1 cellular context compared by ENCODE assay signal in the genomic region with DNA sequence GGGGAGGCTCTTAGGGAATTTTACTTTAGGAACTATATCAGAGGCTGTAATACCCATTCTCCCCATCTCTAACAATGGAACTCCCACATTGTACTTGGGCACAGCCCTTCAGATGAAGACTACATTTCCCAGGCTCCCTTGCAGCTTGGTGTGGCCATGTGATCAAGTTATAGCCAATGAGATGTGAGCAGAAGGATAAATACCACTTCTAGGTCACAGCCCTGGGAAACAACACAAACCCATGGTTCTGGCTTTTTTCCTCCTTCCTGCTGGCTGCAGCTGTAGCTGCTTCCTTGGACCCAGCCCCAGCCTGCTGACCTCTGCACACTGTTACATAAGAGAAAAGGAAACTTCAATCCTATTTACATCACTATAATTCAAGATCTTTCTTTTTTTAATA.
TF ChIP-seq lines count a peak whose summit lies in the region.

No MANE protein-coding gene starts in this region.

TF ChIP-seq in K562, 482 proteins besides CTCF, POLR2A, EP300 and RAD21 (continued from another document and continues in another):
- TF ChIP-seq, protein P1, sequence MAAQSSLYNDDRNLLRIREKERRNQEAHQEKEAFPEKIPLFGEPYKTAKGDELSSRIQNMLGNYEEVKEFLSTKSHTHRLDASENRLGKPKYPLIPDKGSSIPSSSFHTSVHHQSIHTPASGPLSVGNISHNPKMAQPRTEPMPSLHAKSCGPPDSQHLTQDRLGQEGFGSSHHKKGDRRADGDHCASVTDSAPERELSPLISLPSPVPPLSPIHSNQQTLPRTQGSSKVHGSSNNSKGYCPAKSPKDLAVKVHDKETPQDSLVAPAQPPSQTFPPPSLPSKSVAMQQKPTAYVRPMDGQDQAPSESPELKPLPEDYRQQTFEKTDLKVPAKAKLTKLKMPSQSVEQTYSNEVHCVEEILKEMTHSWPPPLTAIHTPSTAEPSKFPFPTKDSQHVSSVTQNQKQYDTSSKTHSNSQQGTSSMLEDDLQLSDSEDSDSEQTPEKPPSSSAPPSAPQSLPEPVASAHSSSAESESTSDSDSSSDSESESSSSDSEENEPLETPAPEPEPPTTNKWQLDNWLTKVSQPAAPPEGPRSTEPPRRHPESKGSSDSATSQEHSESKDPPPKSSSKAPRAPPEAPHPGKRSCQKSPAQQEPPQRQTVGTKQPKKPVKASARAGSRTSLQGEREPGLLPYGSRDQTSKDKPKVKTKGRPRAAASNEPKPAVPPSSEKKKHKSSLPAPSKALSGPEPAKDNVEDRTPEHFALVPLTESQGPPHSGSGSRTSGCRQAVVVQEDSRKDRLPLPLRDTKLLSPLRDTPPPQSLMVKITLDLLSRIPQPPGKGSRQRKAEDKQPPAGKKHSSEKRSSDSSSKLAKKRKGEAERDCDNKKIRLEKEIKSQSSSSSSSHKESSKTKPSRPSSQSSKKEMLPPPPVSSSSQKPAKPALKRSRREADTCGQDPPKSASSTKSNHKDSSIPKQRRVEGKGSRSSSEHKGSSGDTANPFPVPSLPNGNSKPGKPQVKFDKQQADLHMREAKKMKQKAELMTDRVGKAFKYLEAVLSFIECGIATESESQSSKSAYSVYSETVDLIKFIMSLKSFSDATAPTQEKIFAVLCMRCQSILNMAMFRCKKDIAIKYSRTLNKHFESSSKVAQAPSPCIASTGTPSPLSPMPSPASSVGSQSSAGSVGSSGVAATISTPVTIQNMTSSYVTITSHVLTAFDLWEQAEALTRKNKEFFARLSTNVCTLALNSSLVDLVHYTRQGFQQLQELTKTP (IDR thresholded peaks at IDR 0.05; ENCODE audit: low read depth in 1 of 2, partially characterized antibody in 2 of 2) = peak in 1 of 2 experiments; percentile 79
- no peak for TF ChIP-seq ZEB2 (IDR thresholded peaks at IDR 0.05)
- no peak for TF ChIP-seq NCOA1 (IDR thresholded peaks at IDR 0.05; ENCODE audit: low read depth)
- TF ChIP-seq ELF4 (CRISPR knock-in tag; IDR thresholded peaks at IDR 0.05) = no peak
- TF ChIP-seq POLR2AphosphoS5 (IDR thresholded peaks at IDR 0.05; ENCODE audit: control insufficient read depth, insufficient read depth, low read depth, low read length) = no peak
- 0 out of 2 replicates have a peak, but pooled peaks have one; percentile 35 for TF ChIP-seq FOXK1 (CRISPR knock-in tag; IDR thresholded peaks at IDR 0.05; ENCODE audit: borderline replicate concordance)
- no peak for TF ChIP-seq MEIS2 (IDR thresholded peaks at IDR 0.05; ENCODE audit: partially characterized antibody)
- no peak for TF ChIP-seq XRCC5 (IDR thresholded peaks at IDR 0.05; ENCODE audit: low read depth, low read length)
- no peak for TF ChIP-seq E2F8 (IDR thresholded peaks at IDR 0.05; ENCODE audit: low read depth, partially characterized antibody)
- TF ChIP-seq MYC (IDR thresholded peaks at IDR 0.05; ENCODE audit: low read depth, low read length) = 0 out of 2 replicates have a peak, but pooled peaks have one; percentile 23
- no peak for TF ChIP-seq MYC (CRISPR knock-in tag; IDR thresholded peaks at IDR 0.05; ENCODE audit: borderline replicate concordance, low read depth)
- no peak for TF ChIP-seq PHB (CRISPR knock-in tag; IDR thresholded peaks at IDR 0.05)
- TF ChIP-seq FOS (IDR thresholded peaks at IDR 0.05; ENCODE audit: extremely low read depth, insufficient read length) = peak; percentile 79
- TF ChIP-seq, protein P2, sequence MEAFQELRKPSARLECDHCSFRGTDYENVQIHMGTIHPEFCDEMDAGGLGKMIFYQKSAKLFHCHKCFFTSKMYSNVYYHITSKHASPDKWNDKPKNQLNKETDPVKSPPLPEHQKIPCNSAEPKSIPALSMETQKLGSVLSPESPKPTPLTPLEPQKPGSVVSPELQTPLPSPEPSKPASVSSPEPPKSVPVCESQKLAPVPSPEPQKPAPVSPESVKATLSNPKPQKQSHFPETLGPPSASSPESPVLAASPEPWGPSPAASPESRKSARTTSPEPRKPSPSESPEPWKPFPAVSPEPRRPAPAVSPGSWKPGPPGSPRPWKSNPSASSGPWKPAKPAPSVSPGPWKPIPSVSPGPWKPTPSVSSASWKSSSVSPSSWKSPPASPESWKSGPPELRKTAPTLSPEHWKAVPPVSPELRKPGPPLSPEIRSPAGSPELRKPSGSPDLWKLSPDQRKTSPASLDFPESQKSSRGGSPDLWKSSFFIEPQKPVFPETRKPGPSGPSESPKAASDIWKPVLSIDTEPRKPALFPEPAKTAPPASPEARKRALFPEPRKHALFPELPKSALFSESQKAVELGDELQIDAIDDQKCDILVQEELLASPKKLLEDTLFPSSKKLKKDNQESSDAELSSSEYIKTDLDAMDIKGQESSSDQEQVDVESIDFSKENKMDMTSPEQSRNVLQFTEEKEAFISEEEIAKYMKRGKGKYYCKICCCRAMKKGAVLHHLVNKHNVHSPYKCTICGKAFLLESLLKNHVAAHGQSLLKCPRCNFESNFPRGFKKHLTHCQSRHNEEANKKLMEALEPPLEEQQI (IDR thresholded peaks at IDR 0.05) = no peak
- peak; percentile 21; the same call in 1 of the 2 replicates for TF ChIP-seq JUN (IDR thresholded peaks at IDR 0.05; ENCODE audit: borderline replicate concordance, low read depth, low read length)
- no peak for TF ChIP-seq JUN (CRISPR knock-in tag; IDR thresholded peaks at IDR 0.05; ENCODE audit: borderline replicate concordance)
- TF ChIP-seq NR1H2 (CRISPR knock-in tag; IDR thresholded peaks at IDR 0.05) = no peak
- TF ChIP-seq CREM (IDR thresholded peaks at IDR 0.05; ENCODE audit: low read depth) = peak; percentile 68
- TF ChIP-seq MAZ (CRISPR knock-in tag; conservative IDR thresholded peaks at IDR 0.05 in 1 of 2, IDR thresholded peaks at IDR 0.05 in 1 of 2) = no peak
- TF ChIP-seq, protein P3, sequence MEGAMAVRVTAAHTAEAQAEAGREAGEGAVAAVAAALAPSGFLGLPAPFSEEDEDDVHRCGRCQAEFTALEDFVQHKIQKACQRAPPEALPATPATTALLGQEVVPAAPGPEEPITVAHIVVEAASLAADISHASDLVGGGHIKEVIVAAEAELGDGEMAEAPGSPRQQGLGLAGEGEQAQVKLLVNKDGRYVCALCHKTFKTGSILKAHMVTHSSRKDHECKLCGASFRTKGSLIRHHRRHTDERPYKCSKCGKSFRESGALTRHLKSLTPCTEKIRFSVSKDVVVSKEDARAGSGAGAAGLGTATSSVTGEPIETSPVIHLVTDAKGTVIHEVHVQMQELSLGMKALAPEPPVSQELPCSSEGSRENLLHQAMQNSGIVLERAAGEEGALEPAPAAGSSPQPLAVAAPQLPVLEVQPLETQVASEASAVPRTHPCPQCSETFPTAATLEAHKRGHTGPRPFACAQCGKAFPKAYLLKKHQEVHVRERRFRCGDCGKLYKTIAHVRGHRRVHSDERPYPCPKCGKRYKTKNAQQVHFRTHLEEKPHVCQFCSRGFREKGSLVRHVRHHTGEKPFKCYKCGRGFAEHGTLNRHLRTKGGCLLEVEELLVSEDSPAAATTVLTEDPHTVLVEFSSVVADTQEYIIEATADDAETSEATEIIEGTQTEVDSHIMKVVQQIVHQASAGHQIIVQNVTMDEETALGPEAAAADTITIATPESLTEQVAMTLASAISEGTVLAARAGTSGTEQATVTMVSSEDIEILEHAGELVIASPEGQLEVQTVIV (CRISPR knock-in tag; IDR thresholded peaks at IDR 0.05; ENCODE audit: borderline replicate concordance) = no peak
- 0 out of 2 replicates have a peak, but pooled peaks have one; percentile 50 for TF ChIP-seq ZNF583 (CRISPR knock-in tag; IDR thresholded peaks at IDR 0.05)
- no peak for TF ChIP-seq ZNF174 (CRISPR knock-in tag; IDR thresholded peaks at IDR 0.05)
- 0 out of 2 replicates have a peak, but pooled peaks have one; percentile 36 for TF ChIP-seq DIDO1 (tag; IDR thresholded peaks at IDR 0.05; ENCODE audit: low read depth)
- TF ChIP-seq ZNF143 (CRISPR knock-in tag; IDR thresholded peaks at IDR 0.05) = peak; percentile 91
- no peak for TF ChIP-seq RBBP5 (IDR thresholded peaks at IDR 0.05; ENCODE audit: borderline replicate concordance, insufficient read depth, low read length, poor library complexity, severe bottlenecking)
- no peak for TF ChIP-seq MYNN (IDR thresholded peaks at IDR 0.05)
- TF ChIP-seq MYNN (CRISPR knock-in tag; IDR thresholded peaks at IDR 0.05) = no peak
- TF ChIP-seq, protein P4, sequence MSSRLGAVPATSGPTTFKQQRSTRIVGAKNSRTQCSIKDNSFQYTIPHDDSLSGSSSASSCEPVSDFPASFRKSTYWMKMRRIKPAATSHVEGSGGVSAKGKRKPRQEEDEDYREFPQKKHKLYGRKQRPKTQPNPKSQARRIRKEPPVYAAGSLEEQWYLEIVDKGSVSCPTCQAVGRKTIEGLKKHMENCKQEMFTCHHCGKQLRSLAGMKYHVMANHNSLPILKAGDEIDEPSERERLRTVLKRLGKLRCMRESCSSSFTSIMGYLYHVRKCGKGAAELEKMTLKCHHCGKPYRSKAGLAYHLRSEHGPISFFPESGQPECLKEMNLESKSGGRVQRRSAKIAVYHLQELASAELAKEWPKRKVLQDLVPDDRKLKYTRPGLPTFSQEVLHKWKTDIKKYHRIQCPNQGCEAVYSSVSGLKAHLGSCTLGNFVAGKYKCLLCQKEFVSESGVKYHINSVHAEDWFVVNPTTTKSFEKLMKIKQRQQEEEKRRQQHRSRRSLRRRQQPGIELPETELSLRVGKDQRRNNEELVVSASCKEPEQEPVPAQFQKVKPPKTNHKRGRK (tag; IDR thresholded peaks at IDR 0.05) = no peak
- TF ChIP-seq SMARCA5 (IDR thresholded peaks at IDR 0.05) = no peak
- TF ChIP-seq NR2C1 (IDR thresholded peaks at IDR 0.05) = peak; percentile 74
- TF ChIP-seq NR2C1 (tag; IDR thresholded peaks at IDR 0.05) = peak; percentile 86
- TF ChIP-seq, protein P5, sequence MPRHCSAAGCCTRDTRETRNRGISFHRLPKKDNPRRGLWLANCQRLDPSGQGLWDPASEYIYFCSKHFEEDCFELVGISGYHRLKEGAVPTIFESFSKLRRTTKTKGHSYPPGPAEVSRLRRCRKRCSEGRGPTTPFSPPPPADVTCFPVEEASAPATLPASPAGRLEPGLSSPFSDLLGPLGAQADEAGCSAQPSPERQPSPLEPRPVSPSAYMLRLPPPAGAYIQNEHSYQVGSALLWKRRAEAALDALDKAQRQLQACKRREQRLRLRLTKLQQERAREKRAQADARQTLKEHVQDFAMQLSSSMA (CRISPR knock-in tag; IDR thresholded peaks at IDR 0.05) = no peak
- peak; percentile 49; the same call in 1 of the 2 replicates for TF ChIP-seq SOX6 (IDR thresholded peaks at IDR 0.05)
- no peak for TF ChIP-seq POLR2H (tag; IDR thresholded peaks at IDR 0.05; ENCODE audit: low read depth)
- TF ChIP-seq, protein P6, sequence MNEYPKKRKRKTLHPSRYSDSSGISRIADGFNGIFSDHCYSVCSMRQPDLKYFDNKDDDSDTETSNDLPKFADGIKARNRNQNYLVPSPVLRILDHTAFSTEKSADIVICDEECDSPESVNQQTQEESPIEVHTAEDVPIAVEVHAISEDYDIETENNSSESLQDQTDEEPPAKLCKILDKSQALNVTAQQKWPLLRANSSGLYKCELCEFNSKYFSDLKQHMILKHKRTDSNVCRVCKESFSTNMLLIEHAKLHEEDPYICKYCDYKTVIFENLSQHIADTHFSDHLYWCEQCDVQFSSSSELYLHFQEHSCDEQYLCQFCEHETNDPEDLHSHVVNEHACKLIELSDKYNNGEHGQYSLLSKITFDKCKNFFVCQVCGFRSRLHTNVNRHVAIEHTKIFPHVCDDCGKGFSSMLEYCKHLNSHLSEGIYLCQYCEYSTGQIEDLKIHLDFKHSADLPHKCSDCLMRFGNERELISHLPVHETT (CRISPR knock-in tag; conservative IDR thresholded peaks at IDR 0.05 in 1 of 2, IDR thresholded peaks at IDR 0.05 in 1 of 2) = 0 out of 4 replicates have a peak, but pooled peaks of 1 of the 2 experiments have one; percentile 15
- TF ChIP-seq PHF21A (IDR thresholded peaks at IDR 0.05; ENCODE audit: borderline replicate concordance, low read depth) = no peak
- TF ChIP-seq SIX5 (IDR thresholded peaks at IDR 0.05; ENCODE audit: borderline replicate concordance in 1 of 2, insufficient read depth in 1 of 2, low read depth in 1 of 2, low read length in 2 of 2) = peak; percentile 86 to 91
- TF ChIP-seq CCAR2 (IDR thresholded peaks at IDR 0.05; ENCODE audit: low read depth, low read length) = no peak
- peak; percentile 80 to 91; a peak in 3 of 4 replicates for TF ChIP-seq FOXK2 (conservative IDR thresholded peaks at IDR 0.05 in 1 of 2, IDR thresholded peaks at IDR 0.05 in 1 of 2; ENCODE audit: low read depth in 2 of 2)
- no peak for TF ChIP-seq MLLT1 (IDR thresholded peaks at IDR 0.05)
- TF ChIP-seq ETS1 (conservative IDR thresholded peaks at IDR 0.05; ENCODE audit: control insufficient read depth, low read depth, low read length) = peak; percentile 73; the same call in 1 of the 2 replicates
